13 cellular contexts compared by ENCODE assay signal in genomic region chr22:29003975-29004646, GRCh38. TPM values are rescaled to one million over a fixed set of nuclear protein-coding genes. Genes with fewer than 3 reads are reported as not detected.
DNase-seq lines count a peak whose midpoint lies in the region; ATAC-seq, FAIRE-seq and TF ChIP-seq lines count a peak whose summit lies in the region.
"Had no signal": no experiment of that assay in that cellular context is flagged by ENCODE, and none has a peak within 500 bp of the region (broad histone marks: within the 10 kb centered on the region; RNA-seq: fewer than 3 reads in every experiment).

No MANE protein-coding gene starts in this region.

- peak overlapping the region; percentile 36; the same call in 1 of the 2 replicates for H2BK20ac ChIP-seq in H1 (ENCODE audit: low read length)

- DNase-seq in G401 (ENCODE audit: low spot score) (peak; percentile 43), NCI-H2171 (lab: John Stamatoyannopoulos, UW) (peak; percentile 45), H1 (ENCODE audit: low read depth in 1 of 2, low spot score in 2 of 2) (peak in 1 of 2 experiments; percentile 54), pancreas (peak in 5 of 6 donors; percentile 26 to 66 (median 44)), kidney glomerular epithelial cell (lab: John Stamatoyannopoulos, UW) (no peak)
- no peak for DNase-seq in activated naive CD4-positive, alpha-beta T cell (lab: John Stamatoyannopoulos, UW)
- DNase-seq: immature natural killer cell had no signal

- no peak overlapping the region for H2AFZ ChIP-seq in H1 (ENCODE audit: low read length)

- H3K27ac ChIP-seq in H1 (ENCODE audit: low read depth, low read length) (0 out of 2 replicates have a peak overlapping the region, but pooled peaks have one; percentile 11), pancreas (peak overlapping the region in 3 of 4 donors; percentile 60 to 81 (median 76))

- H4K91ac ChIP-seq in H1 (replicated peaks; ENCODE audit: insufficient read length, low read length), result no peak overlapping the region

- no peak overlapping the region for H4K8ac ChIP-seq in H1 (ENCODE audit: extremely low read depth, insufficient read depth, low read length)

- no peak overlapping the region for H3K14ac ChIP-seq in H1 (ENCODE audit: insufficient read length)

- no peak for TF ChIP-seq CTCF in H1 (IDR thresholded peaks at IDR 0.05; ENCODE audit: control extremely low read depth in 1 of 3, insufficient read depth in 1 of 3, low read depth in 1 of 3, low read length in 3 of 3)
- no peak for TF ChIP-seq CTCF in pancreas (IDR thresholded peaks at IDR 0.05)

- FAIRE-seq in H1 (lab: Jason Lieb, UNC) (peak; percentile 57), pancreas (lab: Jason Lieb, UNC) (no peak)

- no peak overlapping the region for H3K4ac ChIP-seq in H1 (replicated peaks; ENCODE audit: insufficient read length, low read depth, low read length)

- no peak; a peak in 1 of 3 replicates for TF ChIP-seq POLR2A in H1 (IDR thresholded peaks at IDR 0.05; ENCODE audit: control extremely low read depth in 1 of 2, low read depth in 2 of 2, low read length in 2 of 2)

- intact Hi-C loops in pancreas (cut with DNase I), result no loop called here

- 40% methylated on average over 9 of the region's 9 CpGs; no CpG with 5 or more reads in 1 of the 2 experiments for whole genome bisulfite sequencing in H1 (ENCODE audit: extremely low coverage in 1 of 2, insufficient coverage in 1 of 2, insufficient read length in 1 of 2, insufficient replicate concordance in 2 of 2, low coverage in 1 of 2, low lambda C conversion rate in 2 of 2, missing lambda C conversion rate in 1 of 2), 2 experiments
- WGBS in pancreas, 2 donors, result 28 to 33% methylated on average over 9 of the region's 9 CpGs

- no peak overlapping the region for H2BK15ac ChIP-seq in H1 (ENCODE audit: low read length)

- H3K18ac ChIP-seq in H1 (ENCODE audit: extremely low read depth, low read length), result peak overlapping the region; percentile 94; the same call in 1 of the 2 replicates

- in situ Hi-C loops in G401 (cut with HindIII; ENCODE audit: low sequenced_read_pairs), result no loop called here

- POLR2A ChIA-PET in H1 (lab: Charles Lee; ENCODE audit: partially characterized antibody), result interaction anchor here (0.7 to 2.8 kb wide), 11 partner anchors 10 to 120 kb away, joined by 3 to 16 read pairs (median 3); partner anchors contain the start of gene ZNRF3

- no peaks in the 10 kb centered on the region for H4K20me1 ChIP-seq in H1 (replicated peaks in 1 of 2; ENCODE audit: control insufficient read depth in 1 of 2, insufficient read depth in 2 of 2, low read length in 2 of 2)

- no peak overlapping the region for H3K23ac ChIP-seq in H1 (ENCODE audit: insufficient read length)

- no peak for TF ChIP-seq EP300 in H1 (IDR thresholded peaks at IDR 0.05; ENCODE audit: borderline replicate concordance in 1 of 2, low read depth in 2 of 2, low read length in 2 of 2)

- H2BK12ac ChIP-seq in H1 (ENCODE audit: low read depth, low read length), result peak overlapping the region; percentile 7; the same call in 1 of the 2 replicates

- peak overlapping the region; percentile 61 to 65 for H3K4me2 ChIP-seq in H1 (ENCODE audit: insufficient read depth in 1 of 2, low read depth in 2 of 2, low read length in 2 of 2)

- no peaks in the 10 kb centered on the region; the same call in 1 of the 2 replicates for H3K79me1 ChIP-seq in H1 (ENCODE audit: low read depth, low read length)

- peak overlapping the region; percentile 3 for H4K5ac ChIP-seq in H1 (ENCODE audit: insufficient read length, low read depth, low read length)

- H2BK5ac ChIP-seq in H1 (ENCODE audit: low read depth, low read length), result peak overlapping the region; percentile 69

- H3K27me3 ChIP-seq in H1 (replicated peaks in 1 of 4; ENCODE audit: control insufficient read depth in 3 of 4, extremely low read depth in 1 of 4, insufficient read depth in 3 of 4, low read length in 3 of 4) (no peaks in the 10 kb centered on the region), pancreas (no peaks in the 10 kb centered on the region)

- CTCF ChIA-PET in H1 (lab: Charles Lee; ENCODE audit: partially characterized antibody), result interaction anchor here (0.7 to 2.0 kb wide), 4 partner anchors 13 to 77 kb away, joined by 3 to 4 read pairs (median 4); no protein-coding TSS in a partner anchor

- H3K9me3 ChIP-seq in H1 (ENCODE audit: insufficient read depth in 2 of 2, low read depth in 1 of 2, low read length in 1 of 2) (no peaks in the 10 kb centered on the region), pancreas (no peaks in the 10 kb centered on the region)

- H2BK120ac ChIP-seq in H1 (replicated peaks; ENCODE audit: low read depth, low read length), result no peak overlapping the region

- ATAC-seq in pancreas, result peak; percentile 27 to 74 (median 72)
- ATAC-seq in HG02798 (IDR thresholded peaks at IDR 0.05; ENCODE audit: poor library complexity, unreplicated experiment), result no peak
- ATAC-seq in esophagus mucosa, result no peak

- no peak; a peak in 1 of 4 replicates for TF ChIP-seq RAD21 in H1 (IDR thresholded peaks at IDR 0.05 in 1 of 2, conservative IDR thresholded peaks at IDR 0.05 in 1 of 2; ENCODE audit: low read depth in 2 of 2, low read length in 2 of 2)

- H3K4me1 ChIP-seq in H1 (replicated peaks in 1 of 4; ENCODE audit: control insufficient read depth in 3 of 4, insufficient read depth in 4 of 4, low read length in 3 of 4), result peaks cover 17 to 33% (median 21%) of the 10 kb centered on the region in 4 experiments
- peaks cover 10 to 31% (median 26%) of the 10 kb centered on the region in 3 donors for H3K4me1 ChIP-seq in pancreas

- H3K23me2 ChIP-seq in H1 (ENCODE audit: low read depth, low read length), result peaks cover 3% of the 10 kb centered on the region; the same call in 1 of the 2 replicates

- H2AK5ac ChIP-seq in H1 (ENCODE audit: low read depth, low read length), result no peak overlapping the region

- H3K56ac ChIP-seq in H1 (replicated peaks; ENCODE audit: insufficient read length, low read depth, low read length), result no peak overlapping the region

- peaks cover 0 to 41% of the 10 kb centered on the region in 2 experiments; a peak in 3 of 4 replicates for H3K79me2 ChIP-seq in H1 (ENCODE audit: control insufficient read depth in 1 of 2, insufficient read depth in 2 of 2, low read length in 2 of 2)

- no peak overlapping the region for H3K9ac ChIP-seq in H1 (replicated peaks in 1 of 4; ENCODE audit: extremely low read depth in 1 of 4, low read depth in 3 of 4, low read length in 3 of 4)

- H3K4me3 ChIP-seq in H1 (ENCODE audit: extremely low read depth in 1 of 4, insufficient read depth in 2 of 4, low read depth in 3 of 4, low read length in 4 of 4), result peak overlapping the region in 3 of 4 experiments; percentile 13 to 46 (median 21); a peak in 4 of 8 replicates
- peak overlapping the region in 1 of 4 donors; percentile 24 for H3K4me3 ChIP-seq in pancreas

- no peaks in the 10 kb centered on the region for H3K36me3 ChIP-seq in H1 (ENCODE audit: control insufficient read depth in 2 of 4, insufficient read depth in 4 of 4, low read length in 3 of 4)
- no peaks in the 10 kb centered on the region for H3K36me3 ChIP-seq in pancreas

TF ChIP-seq in H1, 55 proteins besides CTCF, POLR2A, EP300 and RAD21:
- no peak for TF ChIP-seq MAFK (IDR thresholded peaks at IDR 0.05; ENCODE audit: low read depth, low read length)
- 0 out of 2 replicates have a peak, but pooled peaks have one; percentile 13 for TF ChIP-seq RBBP5 (IDR thresholded peaks at IDR 0.05; ENCODE audit: borderline replicate concordance, low read depth, low read length)
- 0 out of 4 replicates have a peak, but pooled peaks of 1 of the 2 experiments have one; percentile 4 for TF ChIP-seq HDAC2 (IDR thresholded peaks at IDR 0.05; ENCODE audit: borderline replicate concordance in 1 of 2, low read depth in 2 of 2, low read length in 2 of 2)
- TF ChIP-seq KDM4A (IDR thresholded peaks at IDR 0.05; ENCODE audit: low read depth, low read length, severe bottlenecking), result no peak
- TF ChIP-seq ASH2L (IDR thresholded peaks at IDR 0.05; ENCODE audit: low read length), result peak; percentile 51
- peak in 1 of 2 experiments; percentile 70; a peak in 2 of 4 replicates for TF ChIP-seq SIN3A (conservative IDR thresholded peaks at IDR 0.05 in 1 of 2, IDR thresholded peaks at IDR 0.05 in 1 of 2; ENCODE audit: low read depth in 1 of 2, low read length in 2 of 2)

RNA-seq across cellular contexts. Expression of gene C22orf31, which starts 57.5 kb away (rescaled TPM):
- not detected in 2 replicates for total RNA-seq in G401 (2014; rRNA removed; shearing (Covaris generic))
- not detected in 2 replicates for total RNA-seq in H1 (2021; fragmentation: NEBNext Ultra II Directional; extraction: Animal tissue kit (Norgen Biotek cat#: 25700))
- polyA plus RNA-seq in H1 (2011; rRNA removed) (not detected in 2 replicates), pancreas (under 1 TPM in 1 of 2 donors, not detected in 1; 0.16 TPM)
- polyA plus RNA-seq in H1 (2011; cell fraction: cytosol; rRNA removed), result not detected
- polyA plus RNA-seq in H1 (2011; cell fraction: nucleus; rRNA removed), result not detected
- polyA plus RNA-seq in H1 (2012, experiment 1 of 2), result not detected in 4 replicates
- not detected for polyA plus RNA-seq in H1 (2012, experiment 2 of 2)
- polyA plus RNA-seq in H1 (2013, experiment 1 of 2), result not detected
- polyA plus RNA-seq in H1 (2013, experiment 2 of 2), result not detected
- not detected in 2 replicates for polyA minus RNA-seq in H1 (2011; rRNA and poly(A)+ RNA removed)
- not detected for polyA minus RNA-seq in H1 (2011; cell fraction: cytosol; rRNA and poly(A)+ RNA removed)
- not detected for polyA minus RNA-seq in H1 (2011; cell fraction: nucleus; rRNA and poly(A)+ RNA removed)
- total RNA-seq in pancreas (not detected), esophagus mucosa (not detected)
- total RNA-seq: activated T-helper 1 cell treated with anti-CD3 and anti-CD28 coated beads, Interleukin-12 subunit alpha, Interleukin-12 subunit beta, Interleukin-2, Interleukin-4 antibody, amounts not matched to agents 30 ng/mL and 10 ng/mL and 1 ng/mL, durations not matched to agents 14 hours and 24 hours and 36 hours; dermis microvascular lymphatic vessel endothelial cell; HT1080; sciatic nerve had no signal
- polyA plus RNA-seq: immature natural killer cell had no signal

Comparison
In these comparisons a context has a peak if more than half of its experiments do, and no peak if none do; other contexts are left out.
1. DNase-seq: peak in G401 (single experiment), NCI-H2171 (single experiment) and pancreas (5 of 6); none in activated naive CD4-positive, alpha-beta T cell (0 of 4) and kidney glomerular epithelial cell (single experiment).
2. ATAC-seq: peak in pancreas (4 of 4); none in HG02798 (single experiment) and esophagus mucosa (single experiment).